In genomic region chr11:95092549-95093324, GRCh38 we compare ENCODE assay signal across 1 cellular context.
TF ChIP-seq lines count a peak whose summit lies in the region.

No MANE protein-coding gene starts in this region.

TF ChIP-seq in HepG2, 621 proteins besides CTCF, POLR2A, EP300 and RAD21 (continued from another document):
- TF ChIP-seq SRF (IDR thresholded peaks at IDR 0.05; ENCODE audit: low read depth, low read length) (no peak), NR3C1 (CRISPR knock-in tag; IDR thresholded peaks at IDR 0.05) (no peak), ZNF292 (CRISPR knock-in tag; IDR thresholded peaks at IDR 0.05; ENCODE audit: borderline replicate concordance, low read depth) (0 out of 2 replicates have a peak, but pooled peaks have one; percentile 20), SAP130 (CRISPR knock-in tag; IDR thresholded peaks at IDR 0.05; ENCODE audit: low read depth) (peak; percentile 33; the same call in 1 of the 2 replicates), NCOA5 (CRISPR knock-in tag; IDR thresholded peaks at IDR 0.05) (no peak), ZNF343 (CRISPR knock-in tag; IDR thresholded peaks at IDR 0.05) (no peak), ISX (CRISPR knock-in tag; conservative IDR thresholded peaks at IDR 0.05) (no peak), TMF1 (CRISPR knock-in tag; IDR thresholded peaks at IDR 0.05; ENCODE audit: low read depth) (no peak), ARID5B (CRISPR knock-in tag; IDR thresholded peaks at IDR 0.05) (peak; percentile 72), ZNF530 (CRISPR knock-in tag; IDR thresholded peaks at IDR 0.05; ENCODE audit: low read depth) (no peak), ZNF362 (CRISPR knock-in tag; IDR thresholded peaks at IDR 0.05; ENCODE audit: borderline replicate concordance) (no peak), PAXIP1 (CRISPR knock-in tag; conservative IDR thresholded peaks at IDR 0.05) (peak; percentile 20; the same call in 1 of the 2 replicates), GLMP (CRISPR knock-in tag; IDR thresholded peaks at IDR 0.05; ENCODE audit: borderline replicate concordance) (no peak), SOX6 (IDR thresholded peaks at IDR 0.05) (no peak), SOX6 (CRISPR knock-in tag; IDR thresholded peaks at IDR 0.05) (peak; percentile 48), SSRP1 (CRISPR knock-in tag; IDR thresholded peaks at IDR 0.05) (no peak), HNF4A (CRISPR knock-in tag; IDR thresholded peaks at IDR 0.05) (peak; percentile 85), REXO4 (CRISPR knock-in tag; IDR thresholded peaks at IDR 0.05; ENCODE audit: borderline replicate concordance) (no peak), KAT8 (CRISPR knock-in tag; IDR thresholded peaks at IDR 0.05) (0 out of 2 replicates have a peak, but pooled peaks have one; percentile 58), REST (IDR thresholded peaks at IDR 0.05; ENCODE audit: borderline replicate concordance in 1 of 2, low read depth in 1 of 2, low read length in 2 of 2) (no peak), ZNF772 (CRISPR knock-in tag; IDR thresholded peaks at IDR 0.05) (no peak), CENPX (CRISPR knock-in tag; IDR thresholded peaks at IDR 0.05) (no peak), ZNF614 (CRISPR knock-in tag; IDR thresholded peaks at IDR 0.05; ENCODE audit: borderline replicate concordance) (no peak), CREB3 (CRISPR knock-in tag; IDR thresholded peaks at IDR 0.05) (no peak), THAP11 (CRISPR knock-in tag; IDR thresholded peaks at IDR 0.05) (0 out of 2 replicates have a peak, but pooled peaks have one; percentile 28), ZNF207 (IDR thresholded peaks at IDR 0.05; ENCODE audit: borderline replicate concordance) (no peak), HOMEZ (CRISPR knock-in tag; IDR thresholded peaks at IDR 0.05; ENCODE audit: low read depth) (peak; percentile 54; the same call in 1 of the 2 replicates), ZNF607 (CRISPR knock-in tag; IDR thresholded peaks at IDR 0.05; ENCODE audit: borderline replicate concordance) (no peak), TEAD3 (CRISPR knock-in tag; optimal IDR thresholded peaks at IDR 0.05; ENCODE audit: borderline replicate concordance) (peak; percentile 38), MAFF (IDR thresholded peaks at IDR 0.05; ENCODE audit: low read depth, low read length) (peak; percentile 73), MED8 (CRISPR knock-in tag; IDR thresholded peaks at IDR 0.05; ENCODE audit: insufficient replicate concordance) (no peak), PPARG (CRISPR knock-in tag; conservative IDR thresholded peaks at IDR 0.05) (0 out of 2 replicates have a peak, but pooled peaks have one; percentile 16), ZNF205 (CRISPR knock-in tag; IDR thresholded peaks at IDR 0.05) (peak; percentile 51; the same call in 1 of the 2 replicates), HNF4G (IDR thresholded peaks at IDR 0.05; ENCODE audit: borderline replicate concordance, low read depth, low read length) (peak; percentile 67; the same call in 1 of the 2 replicates), HNF4G (CRISPR knock-in tag; IDR thresholded peaks at IDR 0.05; ENCODE audit: borderline replicate concordance, low read depth) (no peak), RFX5 (IDR thresholded peaks at IDR 0.05; ENCODE audit: low read depth, low read length) (peak; percentile 64; the same call in 1 of the 2 replicates), ATF3 (CRISPR knock-in tag; IDR thresholded peaks at IDR 0.05) (peak; percentile 44; the same call in 1 of the 2 replicates), ZNF160 (CRISPR knock-in tag; IDR thresholded peaks at IDR 0.05) (no peak)
TF ChIP-seq in HepG2: peak in this region for 38.
